Comparison of ENCODE assay signal across 18 cellular contexts in the genomic region with DNA sequence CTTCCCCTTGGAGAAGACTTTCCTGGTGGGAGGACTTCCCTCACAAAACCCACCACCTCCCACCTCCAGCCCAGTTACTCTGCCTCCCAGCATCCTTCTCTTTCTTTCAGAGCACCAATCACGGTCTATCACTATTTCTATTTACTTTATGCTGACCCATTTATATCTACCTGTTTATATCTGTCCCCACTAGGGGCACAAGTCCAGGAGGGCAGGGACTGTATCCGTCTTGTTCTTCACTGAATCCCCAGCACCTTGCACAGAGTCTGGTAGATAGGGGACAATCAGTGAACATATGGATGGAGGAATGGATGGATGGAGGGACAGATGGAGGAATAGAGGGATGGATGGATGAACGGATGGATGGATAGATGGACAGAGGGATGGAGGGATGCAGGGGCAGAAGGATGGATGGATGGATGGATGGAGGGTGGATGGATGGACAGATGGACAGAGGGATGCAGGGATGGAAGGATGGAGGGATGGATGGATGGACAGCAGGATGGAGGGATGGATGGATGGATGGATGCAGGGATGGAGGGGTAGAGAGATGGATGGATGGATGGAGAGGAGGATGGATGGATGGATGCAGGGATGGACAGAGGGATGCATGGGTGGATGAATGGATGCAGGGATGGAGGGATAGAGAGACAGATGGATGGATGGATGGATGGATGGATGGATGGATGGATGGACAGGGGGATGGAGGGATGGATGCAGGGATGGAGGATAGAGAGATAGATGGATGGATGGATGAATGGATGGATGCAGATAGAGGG. TPM values are rescaled to one million over a fixed set of nuclear protein-coding genes. Genes with fewer than 3 reads are reported as not detected.
DNase-seq lines count a peak whose midpoint lies in the region; ATAC-seq, FAIRE-seq and TF ChIP-seq lines count a peak whose summit lies in the region.
"Had no signal": no experiment of that assay in that cellular context is flagged by ENCODE, and none has a peak within 500 bp of the region (broad histone marks: within the 10 kb centered on the region; RNA-seq: fewer than 3 reads in every experiment).

No MANE protein-coding gene starts in this region.

- intact Hi-C loops in PC-3 (cut with micrococcal nuclease) = no loop called here

- H3K4me2 ChIP-seq in A549 (no peak overlapping the region), PC-3 (ENCODE audit: low read length) (no peak overlapping the region)
- H3K4me2 ChIP-seq: GM23338 had no signal

- WGBS in A549 (ENCODE audit: missing lambda C conversion rate) = 36% methylated on average over 3 of the region's 3 CpGs

- H3K27ac ChIP-seq in A549 = no peak overlapping the region
- no peak overlapping the region for H3K27ac ChIP-seq in PC-3 (ENCODE audit: low read length)
- H3K27ac ChIP-seq in foreskin keratinocyte = no peak overlapping the region
- H3K27ac ChIP-seq: pancreas had no signal

- CTCF ChIA-PET in A549 (lab: Yijun Ruan, JAX) = interaction anchor here (1.0 kb wide), 1 partner anchor 195 kb away, joined by 3 read pairs; no protein-coding TSS in a partner anchor
- CTCF ChIA-PET in PC-3 (lab: Charles Lee) = no interaction called here

- DNase-seq in A549 (ENCODE audit: low read depth in 1 of 2, low spot score in 1 of 2) (peak in 1 of 2 experiments; percentile 32), PC-3 (no peak), foreskin keratinocyte (no peak), T-helper 9 cell (no peak)
- DNase-seq: activated CD4-positive, alpha-beta memory T cell treated with anti-CD3 and anti-CD28 coated beads for 36 hours; activated T-cell treated with anti-CD3 and anti-CD28 coated beads, Interleukin-2, amount 50 U/mL, for 48 hours; NCI-H1105; OCI-M1; pancreas; stimulated activated naive B cell treated with anti-CD40 and anti-IgM and Interleukin-4, amounts not matched to agents 10 μg/mL and 1 μg/mL and 100 μg/mL, for 72 hours had no signal

- H3K27me3 ChIP-seq in PC-3 (ENCODE audit: low read length) = peaks cover 14% of the 10 kb centered on the region
- H3K27me3 ChIP-seq in foreskin keratinocyte = peaks cover 28% of the 10 kb centered on the region
- H3K27me3 ChIP-seq: pancreas had no signal

- H3K4me3 ChIP-seq in A549 = no peak overlapping the region
- H3K4me3 ChIP-seq in PC-3 (ENCODE audit: low read length) = no peak overlapping the region
- H3K4me3 ChIP-seq: GM23338, pancreas had no signal

- TF ChIP-seq POLR2A in A549 (IDR thresholded peaks at IDR 0.05; ENCODE audit: low read length) = no peak

- BruUV-seq in PC-3 (replicated peaks; lab: Mats Ljungman, UMichigan) = no TSS peak

- no peaks in the 10 kb centered on the region for H3K9me3 ChIP-seq in A549
- H3K9me3 ChIP-seq in PC-3 (ENCODE audit: low read length) = no peaks in the 10 kb centered on the region
- H3K9me3 ChIP-seq: pancreas had no signal

- no peaks in the 10 kb centered on the region for H3K79me2 ChIP-seq in PC-3 (ENCODE audit: low read length)

- no peaks in the 10 kb centered on the region for H3K4me1 ChIP-seq in A549
- H3K4me1 ChIP-seq in PC-3 (ENCODE audit: insufficient read depth, low read length) = no peaks in the 10 kb centered on the region
- H3K4me1 ChIP-seq in foreskin keratinocyte = no peaks in the 10 kb centered on the region
- H3K4me1 ChIP-seq: pancreas had no signal

- no peak overlapping the region for H3K9ac ChIP-seq in PC-3 (ENCODE audit: low read length)

- no peak for FAIRE-seq in A549 (lab: Jason Lieb, UNC)
- FAIRE-seq: pancreas had no signal

- no peaks in the 10 kb centered on the region for H3K9me2 ChIP-seq in PC-3 (replicated peaks; ENCODE audit: low read length)

- H2AFZ ChIP-seq in PC-3 (ENCODE audit: low read length) = no peak overlapping the region
- H2AFZ ChIP-seq: GM23338 had no signal

- H4K20me1 ChIP-seq in PC-3 (ENCODE audit: low read length) = no peaks in the 10 kb centered on the region

- TF ChIP-seq CTCF in A549 (IDR thresholded peaks at IDR 0.05) (no peak), GM12872 (IDR thresholded peaks at IDR 0.05; ENCODE audit: insufficient read depth, low read depth, low read length) (peak; percentile 8; the same call in 1 of the 3 replicates), PC-3 (conservative IDR thresholded peaks at IDR 0.05; ENCODE audit: low read depth, low read length) (peak; percentile 58), foreskin keratinocyte (conservative IDR thresholded peaks at IDR 0.05) (peak; percentile 33)

- peak; percentile 32 to 59; a peak in 3 of 6 replicates for ATAC-seq in A549
- no peak for ATAC-seq in PC-3
- no peak for ATAC-seq in foreskin keratinocyte
- ATAC-seq in HG02610 (IDR thresholded peaks at IDR 0.05; ENCODE audit: unreplicated experiment) = no peak
- no peak for ATAC-seq in GM18502 (IDR thresholded peaks at IDR 0.05; ENCODE audit: poor library complexity, unreplicated experiment)
- no peak for ATAC-seq in HG02852 (IDR thresholded peaks at IDR 0.05; ENCODE audit: unreplicated experiment)
- ATAC-seq: GM23338; left lobe of liver; pancreas; stimulated activated naive B cell treated with anti-CD40 and anti-IgM and Interleukin-4, amounts not matched to agents 10 μg/mL and 1 μg/mL and 100 μg/mL, for 72 hours had no signal

- H3K36me3 ChIP-seq in PC-3 (ENCODE audit: low read depth, low read length) = no peaks in the 10 kb centered on the region
- H3K36me3 ChIP-seq: pancreas had no signal

- POLR2A ChIA-PET in A549 (lab: Yijun Ruan, JAX) = no interaction called here
- POLR2A ChIA-PET in PC-3 (lab: Charles Lee; ENCODE audit: unreplicated experiment) = no interaction called here

- no peaks in the 10 kb centered on the region for H3F3A ChIP-seq in PC-3 (ENCODE audit: low read length, unreplicated experiment)

- TF ChIP-seq RAD21 in A549 (conservative IDR thresholded peaks at IDR 0.05 in 1 of 2, IDR thresholded peaks at IDR 0.05 in 1 of 2) = no peak

- TF ChIP-seq EP300 in A549 (IDR thresholded peaks at IDR 0.05) = no peak

TF ChIP-seq in A549, 52 proteins besides CTCF, POLR2A, EP300 and RAD21 (continues in another document):
- TF ChIP-seq, protein P1, sequence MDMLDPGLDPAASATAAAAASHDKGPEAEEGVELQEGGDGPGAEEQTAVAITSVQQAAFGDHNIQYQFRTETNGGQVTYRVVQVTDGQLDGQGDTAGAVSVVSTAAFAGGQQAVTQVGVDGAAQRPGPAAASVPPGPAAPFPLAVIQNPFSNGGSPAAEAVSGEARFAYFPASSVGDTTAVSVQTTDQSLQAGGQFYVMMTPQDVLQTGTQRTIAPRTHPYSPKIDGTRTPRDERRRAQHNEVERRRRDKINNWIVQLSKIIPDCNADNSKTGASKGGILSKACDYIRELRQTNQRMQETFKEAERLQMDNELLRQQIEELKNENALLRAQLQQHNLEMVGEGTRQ (IDR thresholded peaks at IDR 0.05) = no peak
- TF ChIP-seq CHD4 (IDR thresholded peaks at IDR 0.05; ENCODE audit: borderline replicate concordance) (no peak), BHLHE40 (IDR thresholded peaks at IDR 0.05; ENCODE audit: low read depth, low read length) (no peak), HOXB5 (CRISPR knock-in tag; IDR thresholded peaks at IDR 0.05) (no peak), EHMT2 (IDR thresholded peaks at IDR 0.05; ENCODE audit: low read depth) (no peak), NPAS2 (CRISPR knock-in tag; IDR thresholded peaks at IDR 0.05; ENCODE audit: borderline replicate concordance) (no peak), JUN (IDR thresholded peaks at IDR 0.05) (no peak), KDM5A (IDR thresholded peaks at IDR 0.05) (no peak)
- TF ChIP-seq, protein P2, sequence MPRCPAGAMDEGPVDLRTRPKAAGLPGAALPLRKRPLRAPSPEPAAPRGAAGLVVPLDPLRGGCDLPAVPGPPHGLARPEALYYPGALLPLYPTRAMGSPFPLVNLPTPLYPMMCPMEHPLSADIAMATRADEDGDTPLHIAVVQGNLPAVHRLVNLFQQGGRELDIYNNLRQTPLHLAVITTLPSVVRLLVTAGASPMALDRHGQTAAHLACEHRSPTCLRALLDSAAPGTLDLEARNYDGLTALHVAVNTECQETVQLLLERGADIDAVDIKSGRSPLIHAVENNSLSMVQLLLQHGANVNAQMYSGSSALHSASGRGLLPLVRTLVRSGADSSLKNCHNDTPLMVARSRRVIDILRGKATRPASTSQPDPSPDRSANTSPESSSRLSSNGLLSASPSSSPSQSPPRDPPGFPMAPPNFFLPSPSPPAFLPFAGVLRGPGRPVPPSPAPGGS (IDR thresholded peaks at IDR 0.05) = no peak

RNA-seq across cellular contexts. Expression of a gene that starts 5.5 kb away (rescaled TPM):
- polyA plus RNA-seq in A549 (2011; rRNA removed) (not detected in 2 replicates), A549 (2017; fragmentation: RNase III; extraction: RNeasy Plus Mini Kit Qiagen cat#74134 plus additional on column Dnase treatment) (not detected in 3 replicates), foreskin keratinocyte (not detected in 2 replicates)
- polyA plus RNA-seq in A549 (2012; cell fraction: cytosol; rRNA removed) = not detected in 2 replicates
- not detected in 2 replicates for polyA plus RNA-seq in A549 (2012; cell fraction: nucleus; rRNA removed)
- polyA minus RNA-seq in A549 (2011; rRNA and poly(A)+ RNA removed) = not detected in 2 replicates
- total RNA-seq in PC-3 (2014; rRNA removed) (not detected in 2 replicates), foreskin keratinocyte (not detected in 2 replicates)
- total RNA-seq: activated CD4-positive, alpha-beta memory T cell treated with anti-CD3 and anti-CD28 coated beads for 36 hours; fibroblast of villous mesenchyme; GM23338 had no signal
- polyA plus RNA-seq: GM23338, IgD-negative memory B cell had no signal

RNA-seq across cellular contexts. Expression of a gene that starts 15.1 kb away (rescaled TPM):
- polyA plus RNA-seq in A549 (2011; rRNA removed) (not detected in 2 replicates), A549 (2017; fragmentation: RNase III; extraction: RNeasy Plus Mini Kit Qiagen cat#74134 plus additional on column Dnase treatment) (not detected in 3 replicates), foreskin keratinocyte (not detected in 2 replicates)
- not detected in 2 replicates for polyA plus RNA-seq in A549 (2012; cell fraction: cytosol; rRNA removed)
- polyA plus RNA-seq in A549 (2012; cell fraction: nucleus; rRNA removed) = not detected in 2 replicates
- not detected in 2 replicates for polyA minus RNA-seq in A549 (2011; rRNA and poly(A)+ RNA removed)
- total RNA-seq in PC-3 (2014; rRNA removed) (not detected in 2 replicates), foreskin keratinocyte (not detected in 2 replicates)
- total RNA-seq: activated CD4-positive, alpha-beta memory T cell treated with anti-CD3 and anti-CD28 coated beads for 36 hours; fibroblast of villous mesenchyme; GM23338 had no signal
- polyA plus RNA-seq: GM23338, IgD-negative memory B cell had no signal

RNA-seq across cellular contexts. Expression of a gene that starts 22.1 kb away (rescaled TPM):
- not detected in 2 replicates for polyA plus RNA-seq in A549 (2011; rRNA removed)
- polyA plus RNA-seq in A549 (2012; cell fraction: cytosol; rRNA removed) = not detected in 2 replicates
- polyA plus RNA-seq in A549 (2012; cell fraction: nucleus; rRNA removed) = not detected in 2 replicates
- polyA plus RNA-seq in A549 (2017; fragmentation: RNase III; extraction: RNeasy Plus Mini Kit Qiagen cat#74134 plus additional on column Dnase treatment) = not detected in 3 replicates
- not detected in 2 replicates for polyA minus RNA-seq in A549 (2011; rRNA and poly(A)+ RNA removed)
- total RNA-seq in PC-3 (2014; rRNA removed) = not detected in 2 replicates
- not detected in 2 replicates for total RNA-seq in foreskin keratinocyte
- not detected in 2 replicates for polyA plus RNA-seq in foreskin keratinocyte
- total RNA-seq: activated CD4-positive, alpha-beta memory T cell treated with anti-CD3 and anti-CD28 coated beads for 36 hours; fibroblast of villous mesenchyme; GM23338 had no signal
- polyA plus RNA-seq: GM23338, IgD-negative memory B cell had no signal

RNA-seq across cellular contexts. Expression of a gene that starts 52.1 kb away (rescaled TPM):
- polyA plus RNA-seq in A549 (2011; rRNA removed) (13.0 and 15.9 TPM in 2 replicates), A549 (2017; fragmentation: RNase III; extraction: RNeasy Plus Mini Kit Qiagen cat#74134 plus additional on column Dnase treatment) (31.4 to 35.3 TPM (median 33.8 TPM) in 3 replicates), foreskin keratinocyte (0.02 and 0.06 TPM in 2 replicates)
- polyA plus RNA-seq in A549 (2012; cell fraction: cytosol; rRNA removed) = 18.6 and 22.8 TPM in 2 replicates
- 40.4 and 46.8 TPM in 2 replicates for polyA plus RNA-seq in A549 (2012; cell fraction: nucleus; rRNA removed)
- polyA minus RNA-seq in A549 (2011; rRNA and poly(A)+ RNA removed) = 43.4 and 70.5 TPM in 2 replicates
- total RNA-seq in PC-3 (2014; rRNA removed) (21.0 and 23.2 TPM in 2 replicates), foreskin keratinocyte (0.14 TPM in 1 of 2 replicates, not detected in the other)
- polyA plus RNA-seq: IgD-negative memory B cell had no signal

Comparison
In these comparisons a context has a peak if more than half of its experiments do, and no peak if none do; other contexts are left out.
1. ATAC-seq: peak in A549 (2 of 2); none in PC-3 (single experiment), foreskin keratinocyte (single experiment), HG02610 (single experiment), GM18502 (single experiment) and HG02852 (single experiment).